In the genomic region with DNA sequence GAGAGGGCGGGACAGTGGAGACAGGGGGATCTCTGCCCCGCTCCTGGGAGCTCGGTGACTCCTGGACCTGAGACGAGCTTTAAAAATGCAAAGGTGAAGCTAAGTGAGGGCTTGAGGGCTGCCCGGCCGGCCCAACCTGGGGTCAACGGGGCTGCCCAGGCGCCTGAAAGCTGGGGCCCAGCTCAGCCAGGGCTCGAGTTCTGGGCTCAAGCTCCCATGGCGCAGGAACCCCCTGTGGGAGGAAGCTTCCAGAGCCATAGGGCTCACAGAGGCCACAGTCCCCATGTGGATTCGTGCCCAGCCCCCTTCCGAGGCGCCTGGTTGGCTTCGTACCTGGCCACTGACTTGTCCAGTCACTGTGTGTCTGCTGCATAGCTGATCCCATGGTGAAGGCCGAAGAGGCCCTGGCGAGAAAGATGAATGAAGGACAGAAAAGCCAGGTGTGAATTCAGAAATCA, we compare ENCODE assay signal across 15 cellular contexts.
"Had no signal": no experiment of that assay in that cellular context is flagged by ENCODE, and none has a peak within 500 bp of the region (broad histone marks: within the 10 kb centered on the region; RNA-seq: fewer than 3 reads in every experiment).

No MANE protein-coding gene starts in this region.

- H3K36me3 ChIP-seq: left lung, stomach, thoracic aorta, uterus had no signal

- H3K27me3 ChIP-seq: left lung, spleen, stomach, uterus had no signal

- H3K4me3 Mint-ChIP-seq: activated CD4-positive, alpha-beta T cell treated with anti-CD3 and anti-CD28 coated beads, Interleukin-2, amount 10 ng/mL, durations not matched to agents 7 days and 5 days had no signal

- H3K27ac ChIP-seq: thoracic aorta, uterus had no signal

- H3K4me1 ChIP-seq: uterus had no signal

- DNase-seq: activated CD4-positive, alpha-beta T cell treated with anti-CD3 and anti-CD28 coated beads, Interleukin-2, amount 10 ng/mL, durations not matched to agents 7 days and 5 days; activated CD4-positive, CD25-positive, alpha-beta regulatory T cell; activated naive CD4-positive, alpha-beta T cell treated with Interleukin-2 at 50 U/mL for 16 hours; cerebellar nuclear complex; effector memory CD4-positive, alpha-beta T cell; foreskin fibroblast; hippocampal formation; mesenchymal stem cell; spleen; stimulated activated CD4-positive, alpha-beta T cell treated with anti-CD3 and anti-CD28 coated beads, Interleukin-1b, Interleukin-23, amount 100 ng/mL, for 48 hours; stomach; uterus had no signal

- H3K27ac Mint-ChIP-seq: activated CD4-positive, alpha-beta T cell treated with anti-CD3 and anti-CD28 coated beads, Interleukin-2, amount 10 ng/mL, durations not matched to agents 7 days and 5 days had no signal

- H3K9me3 ChIP-seq: uterus had no signal

- H3K4me3 ChIP-seq: left lung, spleen, stomach, thoracic aorta, uterus had no signal

- FAIRE-seq: keratinocyte had no signal

- H3K27me3 Mint-ChIP-seq: activated CD4-positive, alpha-beta T cell treated with anti-CD3 and anti-CD28 coated beads, Interleukin-2, amount 10 ng/mL, durations not matched to agents 7 days and 5 days had no signal

- H3K9me3 Mint-ChIP-seq: activated CD4-positive, alpha-beta T cell treated with anti-CD3 and anti-CD28 coated beads, Interleukin-2, amount 10 ng/mL, durations not matched to agents 7 days and 5 days had no signal
